8 cellular contexts compared by ENCODE assay signal in genomic region chr6:139109558-139109957, GRCh38. TPM values are rescaled to one million over a fixed set of nuclear protein-coding genes. Genes with fewer than 3 reads are reported as not detected.
DNase-seq lines count a peak whose midpoint lies in the region; ATAC-seq and TF ChIP-seq lines count a peak whose summit lies in the region.

No MANE protein-coding gene starts in this region.

- H3K4me1 Mint-ChIP-seq in activated CD8-positive, alpha-beta T cell treated with anti-CD3 and anti-CD28 coated beads for 36 hours (ENCODE audit: low read depth) = peaks cover 53% of the 10 kb centered on the region
- peaks cover 2 to 4% of the 10 kb centered on the region in 2 donors for H3K4me1 Mint-ChIP-seq in stimulated activated naive B cell treated with anti-CD40 and anti-IgM and Interleukin-4, amounts not matched to agents 10 μg/mL and 1 μg/mL and 100 μg/mL, for 72 hours

- ATAC-seq in activated CD8-positive, alpha-beta T cell treated with anti-CD3 and anti-CD28 coated beads for 36 hours = peak; percentile 57
- ATAC-seq in HG02885 (IDR thresholded peaks at IDR 0.05; ENCODE audit: poor library complexity, unreplicated experiment) = no peak
- ATAC-seq in stimulated activated naive B cell treated with anti-CD40 and anti-IgM and Interleukin-4, amounts not matched to agents 10 μg/mL and 1 μg/mL and 100 μg/mL, for 72 hours (replicated peaks) = no peak
- no peak for ATAC-seq in GM21825 (IDR thresholded peaks at IDR 0.05; ENCODE audit: unreplicated experiment)

- CTCF ChIA-PET in activated CD8-positive, alpha-beta T cell treated with anti-CD3 and anti-CD28 coated beads for 36 hours (lab: Charles Lee) = interaction anchor here (0.9 to 2.0 kb wide), 6 partner anchors 9 to 121 kb away, joined by 3 to 9 read pairs (median 4); no protein-coding TSS in a partner anchor

- H3K4me3 Mint-ChIP-seq in activated CD8-positive, alpha-beta T cell treated with anti-CD3 and anti-CD28 coated beads for 36 hours = no peak overlapping the region
- no peak overlapping the region for H3K4me3 Mint-ChIP-seq in stimulated activated naive B cell treated with anti-CD40 and anti-IgM and Interleukin-4, amounts not matched to agents 10 μg/mL and 1 μg/mL and 100 μg/mL, for 72 hours

- no peaks in the 10 kb centered on the region for H3K27me3 Mint-ChIP-seq in activated CD8-positive, alpha-beta T cell treated with anti-CD3 and anti-CD28 coated beads for 36 hours
- no peaks in the 10 kb centered on the region for H3K27me3 Mint-ChIP-seq in stimulated activated naive B cell treated with anti-CD40 and anti-IgM and Interleukin-4, amounts not matched to agents 10 μg/mL and 1 μg/mL and 100 μg/mL, for 72 hours

- TF ChIP-seq CTCF in activated CD8-positive, alpha-beta T cell treated with anti-CD3 and anti-CD28 coated beads for 36 hours (IDR thresholded peaks at IDR 0.05) = no peak

- DNase-seq in ELR (ENCODE audit: low read depth) = peak; percentile 52
- peak; percentile 53 to 60 for DNase-seq in Kasumi-1 (lab: John Stamatoyannopoulos, UW)
- peak; percentile 71 for DNase-seq in activated CD8-positive, alpha-beta T cell treated with anti-CD3 and anti-CD28 coated beads for 36 hours
- DNase-seq in lung microvascular endothelial cell (ENCODE audit: low read depth in 2 of 2) = peak; percentile 46 to 51
- no peak for DNase-seq in stimulated activated naive B cell treated with anti-CD40 and anti-IgM and Interleukin-4, amounts not matched to agents 10 μg/mL and 1 μg/mL and 100 μg/mL, for 72 hours
- no peak for DNase-seq in NCI-H1436 treated with DMSO at 0.1 percent for 48 hours (lab: John Stamatoyannopoulos, UW)

- no peaks in the 10 kb centered on the region for H3K9me3 Mint-ChIP-seq in activated CD8-positive, alpha-beta T cell treated with anti-CD3 and anti-CD28 coated beads for 36 hours
- H3K9me3 Mint-ChIP-seq in stimulated activated naive B cell treated with anti-CD40 and anti-IgM and Interleukin-4, amounts not matched to agents 10 μg/mL and 1 μg/mL and 100 μg/mL, for 72 hours = no peaks in the 10 kb centered on the region

- intact Hi-C loops in activated CD8-positive, alpha-beta T cell treated with anti-CD3 and anti-CD28 coated beads for 36 hours (cut with micrococcal nuclease) = no loop called here

- H3K36me3 Mint-ChIP-seq in activated CD8-positive, alpha-beta T cell treated with anti-CD3 and anti-CD28 coated beads for 36 hours (ENCODE audit: low read depth) = peaks cover 2% of the 10 kb centered on the region
- peaks cover 0 to 2% of the 10 kb centered on the region in 2 donors for H3K36me3 Mint-ChIP-seq in stimulated activated naive B cell treated with anti-CD40 and anti-IgM and Interleukin-4, amounts not matched to agents 10 μg/mL and 1 μg/mL and 100 μg/mL, for 72 hours

- POLR2A ChIA-PET in activated CD8-positive, alpha-beta T cell treated with anti-CD3 and anti-CD28 coated beads for 36 hours (lab: Charles Lee) = no interaction called here

- no peak overlapping the region for H3K27ac Mint-ChIP-seq in activated CD8-positive, alpha-beta T cell treated with anti-CD3 and anti-CD28 coated beads for 36 hours
- no peak overlapping the region for H3K27ac Mint-ChIP-seq in stimulated activated naive B cell treated with anti-CD40 and anti-IgM and Interleukin-4, amounts not matched to agents 10 μg/mL and 1 μg/mL and 100 μg/mL, for 72 hours

RNA-seq across cellular contexts. Expression of gene HECA, which starts 25.3 kb away (rescaled TPM):
- 10 to 100 TPM; 45.4 to 47.1 TPM for total RNA-seq in activated CD8-positive, alpha-beta T cell treated with anti-CD3 and anti-CD28 coated beads for 36 hours
- total RNA-seq in lung microvascular endothelial cell = 22.9 and 34.5 TPM in 2 replicates

Comparison
In these comparisons a context has a peak if more than half of its experiments do, and no peak if none do; other contexts are left out.
1. DNase-seq: peak in ELR (single experiment), Kasumi-1 (2 of 2), activated CD8-positive, alpha-beta T cell treated with anti-CD3 and anti-CD28 coated beads for 36 hours (single experiment) and lung microvascular endothelial cell (2 of 2); none in stimulated activated naive B cell treated with anti-CD40 and anti-IgM and Interleukin-4, amounts not matched to agents 10 μg/mL and 1 μg/mL and 100 μg/mL, for 72 hours (single experiment) and NCI-H1436 treated with DMSO at 0.1 percent for 48 hours (single experiment).